Comparison of ENCODE assay signal across 6 cellular contexts in genomic region chr19:17337675-17338439, GRCh38. TPM values are rescaled to one million over a fixed set of nuclear protein-coding genes. Genes with fewer than 3 reads are reported as not detected.
A peak's percentile ranks its signal among the peaks of the same experiment; 100 is the strongest.
DNase-seq lines count a peak whose midpoint lies in the region; TF ChIP-seq lines count a peak whose summit lies in the region.

No MANE protein-coding gene starts in this region.

- WGBS in smooth muscle cell (ENCODE audit: low lambda C conversion rate): 13% methylated on average over 51 of the region's 52 CpGs

- H4K20me1 ChIP-seq in OCI-LY1 (ENCODE audit: insufficient read depth, low read length): no peaks in the 10 kb centered on the region
- no peaks in the 10 kb centered on the region for H4K20me1 ChIP-seq in smooth muscle cell (ENCODE audit: low read depth)

- peak overlapping the region; percentile 84 for H3K9ac ChIP-seq in OCI-LY1 (ENCODE audit: low read length)
- H3K9ac ChIP-seq in smooth muscle cell (ENCODE audit: low read depth): peak overlapping the region; percentile 35

- no peaks in the 10 kb centered on the region for H3K9me3 ChIP-seq in OCI-LY1 (ENCODE audit: low read length)
- no peaks in the 10 kb centered on the region for H3K9me3 ChIP-seq in smooth muscle cell (replicated peaks; ENCODE audit: low read depth)

- H2AFZ ChIP-seq in OCI-LY1 (ENCODE audit: low read length) (no peak overlapping the region), smooth muscle cell (ENCODE audit: low read depth) (peak overlapping the region; percentile 49)

- DNase-seq in epithelial cell of esophagus (ENCODE audit: low read depth) (peak; percentile 31), smooth muscle cell (lab: John Stamatoyannopoulos, UW; ENCODE audit: unreplicated experiment) (no peak), AG08395 (ENCODE audit: low spot score) (no peak), hepatic stellate cell (ENCODE audit: low spot score) (no peak)

- TF ChIP-seq CTCF in OCI-LY1 (IDR thresholded peaks at IDR 0.05; ENCODE audit: low read length) (no peak), epithelial cell of esophagus (IDR thresholded peaks at IDR 0.05; ENCODE audit: insufficient read depth, low read depth, low read length, missing control alignments) (no peak), smooth muscle cell (IDR thresholded peaks at IDR 0.05; ENCODE audit: borderline replicate concordance, insufficient read depth, poor library complexity, severe bottlenecking) (no peak)

- H3K36me3 ChIP-seq in OCI-LY1 (ENCODE audit: insufficient read depth, low read length) (peaks cover 35% of the 10 kb centered on the region), smooth muscle cell (ENCODE audit: low read depth) (no peaks in the 10 kb centered on the region)

- H3K9me2 ChIP-seq in OCI-LY1 (ENCODE audit: low read depth, low read length): no peaks in the 10 kb centered on the region

- H3F3A ChIP-seq in OCI-LY1 (ENCODE audit: insufficient read depth, low read length): no peaks in the 10 kb centered on the region
- no peaks in the 10 kb centered on the region for H3F3A ChIP-seq in smooth muscle cell (ENCODE audit: low read depth)

- H3K4me1 ChIP-seq in OCI-LY1 (ENCODE audit: insufficient read depth, low read length, severe bottlenecking): peaks cover 28% of the 10 kb centered on the region
- peaks cover 6% of the 10 kb centered on the region for H3K4me1 ChIP-seq in smooth muscle cell (ENCODE audit: low read depth)

- H3K27ac ChIP-seq in OCI-LY1 (ENCODE audit: low read depth, low read length, poor library complexity, severe bottlenecking) (peak overlapping the region; percentile 85), smooth muscle cell (ENCODE audit: low read depth) (no peak overlapping the region)

- H3K27me3 ChIP-seq in OCI-LY1 (ENCODE audit: insufficient read depth, low read length) (no peaks in the 10 kb centered on the region; the same call in 1 of the 2 replicates), smooth muscle cell (ENCODE audit: low read depth) (no peaks in the 10 kb centered on the region)

- peak overlapping the region; percentile 83 for H3K4me3 ChIP-seq in GM08714 (ENCODE audit: low read length)
- peak overlapping the region; percentile 90 for H3K4me3 ChIP-seq in OCI-LY1 (ENCODE audit: low read depth, low read length, poor library complexity, severe bottlenecking)
- H3K4me3 ChIP-seq in epithelial cell of esophagus (ENCODE audit: low read length): peak overlapping the region; percentile 92
- peak overlapping the region; percentile 84 for H3K4me3 ChIP-seq in smooth muscle cell

- H3K4me2 ChIP-seq in OCI-LY1 (ENCODE audit: low read length) (peak overlapping the region; percentile 82), smooth muscle cell (peak overlapping the region; percentile 92)

- H3K79me2 ChIP-seq in OCI-LY1 (ENCODE audit: insufficient read depth, low read length): no peaks in the 10 kb centered on the region
- no peaks in the 10 kb centered on the region for H3K79me2 ChIP-seq in smooth muscle cell (ENCODE audit: low read depth)

RNA-seq across cellular contexts. Expression of gene GTPBP3, which starts 0.5 kb away (rescaled TPM):
- 11.7 and 16.5 TPM in 2 replicates for total RNA-seq in smooth muscle cell
- 19.6 and 23.3 TPM in 2 replicates for polyA plus RNA-seq in smooth muscle cell

RNA-seq across cellular contexts. Expression of gene ANO8, which starts 3.2 kb away (rescaled TPM):
- 6.4 and 8.0 TPM in 2 replicates for total RNA-seq in smooth muscle cell
- polyA plus RNA-seq in smooth muscle cell: 1.3 and 2.4 TPM in 2 replicates

RNA-seq across cellular contexts. Expression of gene DDA1, which starts 28.5 kb away (rescaled TPM):
- 26.5 and 26.9 TPM in 2 replicates for total RNA-seq in smooth muscle cell
- polyA plus RNA-seq in smooth muscle cell: 51.8 and 72.4 TPM in 2 replicates

RNA-seq across cellular contexts. Expression of gene MRPL34, which starts 32.2 kb away (rescaled TPM):
- 32.0 and 67.2 TPM in 2 replicates for total RNA-seq in smooth muscle cell
- 78.6 and 84.2 TPM in 2 replicates for polyA plus RNA-seq in smooth muscle cell

RNA-seq across cellular contexts. Expression of gene ABHD8, which starts 34.6 kb away (rescaled TPM):
- total RNA-seq in smooth muscle cell: 6.1 and 9.2 TPM in 2 replicates
- 15.1 and 16.6 TPM in 2 replicates for polyA plus RNA-seq in smooth muscle cell
